20 cellular contexts compared by ENCODE assay signal in the genomic region with DNA sequence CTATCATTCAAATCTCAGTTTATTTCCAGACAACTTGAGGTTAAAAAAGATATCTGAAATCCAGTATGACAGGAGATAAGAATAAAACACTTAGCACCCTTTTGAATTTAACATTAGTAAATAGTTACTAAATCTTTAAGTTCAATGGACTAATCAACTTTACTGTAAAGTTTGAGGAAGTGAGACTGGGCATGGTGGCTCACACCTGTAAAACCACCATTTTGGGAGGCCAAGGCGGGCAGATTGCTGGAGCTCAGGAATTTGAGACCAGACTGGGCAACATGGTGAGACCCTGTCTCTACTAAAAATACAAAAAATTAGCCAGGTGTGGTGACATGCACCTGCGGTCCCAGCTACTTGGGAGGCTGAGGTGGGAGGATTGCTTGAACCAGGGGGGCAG. TPM values are rescaled to one million over a fixed set of nuclear protein-coding genes. Genes with fewer than 3 reads are reported as not detected.
DNase-seq lines count a peak whose midpoint lies in the region; ATAC-seq, FAIRE-seq and TF ChIP-seq lines count a peak whose summit lies in the region.
"Had no signal": no experiment of that assay in that cellular context is flagged by ENCODE, and none has a peak within 500 bp of the region (broad histone marks: within the 10 kb centered on the region; RNA-seq: fewer than 3 reads in every experiment).

No MANE protein-coding gene starts in this region.

- H3K79me1 ChIP-seq in trophoblast cell (ENCODE audit: low read length) = peaks cover 7% of the 10 kb centered on the region

- peaks cover 3% of the 10 kb centered on the region for H3K79me2 ChIP-seq in trophoblast cell (ENCODE audit: control insufficient read depth, insufficient read depth, low read length, poor library complexity)

- H2AFZ ChIP-seq in trophoblast cell (ENCODE audit: insufficient read depth, low read length, poor library complexity) = no peak overlapping the region
- H2AFZ ChIP-seq: GM23248 had no signal

- DNase-seq in GM12891 (ENCODE audit: insufficient read length, low spot score) (no peak), Panc1 (ENCODE audit: low read depth, low spot score) (no peak), trophoblast cell (no peak), left cardiac atrium (no peak), coronary artery (ENCODE audit: low spot score) (no peak), HUDEP-2 (lab: John Stamatoyannopoulos, UW; ENCODE audit: unreplicated experiment in 76 of 76) (no peak), AG08396 (ENCODE audit: low spot score) (no peak)
- DNase-seq in central memory CD8-positive, alpha-beta T cell (ENCODE audit: low spot score in 2 of 2) = no peak
- DNase-seq: BE2C; C1 segment of cervical spinal cord; CD4-positive, CD25-positive, alpha-beta regulatory T cell; DMS153; DMS79; GF-D8; GM23248; IMR-90 had no signal

- ATAC-seq in Panc1 (no peak), left cardiac atrium (no peak)
- ATAC-seq in central memory CD8-positive, alpha-beta T cell (replicated peaks; ENCODE audit: extremely low read depth, poor library complexity, severe bottlenecking) = no peak
- ATAC-seq: K562 had no signal

- H3K4me2 ChIP-seq in trophoblast cell (ENCODE audit: low read length) = no peak overlapping the region

- H3K27me3 Mint-ChIP-seq in central memory CD8-positive, alpha-beta T cell = no peaks in the 10 kb centered on the region
- H3K27me3 Mint-ChIP-seq: CD4-positive, CD25-positive, alpha-beta regulatory T cell had no signal

- no CpG with 5 or more reads among the region's 2 CpGs for WGBS in trophoblast cell (ENCODE audit: extremely low coverage, insufficient coverage, insufficient read length)

- no peak for TF ChIP-seq CTCF in Panc1 (IDR thresholded peaks at IDR 0.05)
- no peak for TF ChIP-seq CTCF in coronary artery (IDR thresholded peaks at IDR 0.05)

- no peak overlapping the region for H3K9ac ChIP-seq in trophoblast cell (ENCODE audit: low read length)
- H3K9ac ChIP-seq: GM23248 had no signal

- H3K4me1 Mint-ChIP-seq in central memory CD8-positive, alpha-beta T cell = peaks cover 11% of the 10 kb centered on the region

- H3K9me3 Mint-ChIP-seq in central memory CD8-positive, alpha-beta T cell = no peaks in the 10 kb centered on the region
- H3K9me3 Mint-ChIP-seq: CD4-positive, CD25-positive, alpha-beta regulatory T cell had no signal

- no peaks in the 10 kb centered on the region for H3K36me3 ChIP-seq in Panc1 (ENCODE audit: control insufficient read depth, insufficient read depth, low read length)
- H3K36me3 ChIP-seq in trophoblast cell (ENCODE audit: control insufficient read depth in 1 of 2, insufficient read depth in 2 of 2, low read length in 2 of 2) = peaks cover 13 to 23% of the 10 kb centered on the region in 2 experiments

- H2BK120ac ChIP-seq in trophoblast cell (ENCODE audit: insufficient read depth, low read length, poor library complexity) = no peak overlapping the region

- H3K4me3 ChIP-seq in Panc1 (ENCODE audit: low read depth in 2 of 2, low read length in 2 of 2) = no peak overlapping the region
- no peak overlapping the region for H3K4me3 ChIP-seq in trophoblast cell (ENCODE audit: low read depth, low read length)
- no peak overlapping the region for H3K4me3 ChIP-seq in coronary artery
- H3K4me3 ChIP-seq: GM23248, HAP-1, K562 had no signal

- CTCF ChIA-PET in Panc1 (lab: Charles Lee) = no interaction called here

- POLR2A ChIA-PET in Panc1 (lab: Charles Lee) = no interaction called here

- in situ Hi-C loops in Panc1 (cut with HindIII; ENCODE audit: low pct_unique_long_range_greater_than_20kb, low sequenced_read_pairs) = no loop called here

- H3K23ac ChIP-seq in trophoblast cell (ENCODE audit: low read length) = no peak overlapping the region

- H3K27ac ChIP-seq in Panc1 (ENCODE audit: low read length) = peak overlapping the region; percentile 8; the same call in 1 of the 2 replicates
- H3K27ac ChIP-seq in trophoblast cell (ENCODE audit: low read depth, low read length) = no peak overlapping the region
- H3K27ac ChIP-seq in coronary artery = no peak overlapping the region
- H3K27ac ChIP-seq: HL-60 had no signal

- TF ChIP-seq POLR2A in GM12891 (IDR thresholded peaks at IDR 0.05; ENCODE audit: low read depth, low read length) = no peak

- no peak for FAIRE-seq in GM12891 (lab: Jason Lieb, UNC)
- FAIRE-seq: GM19239, K562 had no signal

- peak overlapping the region; percentile 24 for H4K12ac ChIP-seq in trophoblast cell (ENCODE audit: low read depth, low read length)

- no peak overlapping the region for H2BK5ac ChIP-seq in trophoblast cell (ENCODE audit: low read depth, low read length, poor library complexity)

- peaks cover 32% of the 10 kb centered on the region for H3K36me3 Mint-ChIP-seq in central memory CD8-positive, alpha-beta T cell (ENCODE audit: insufficient read depth)

- no peak overlapping the region for H4K8ac ChIP-seq in trophoblast cell (ENCODE audit: low read depth, low read length)

- H3K14ac ChIP-seq in trophoblast cell (ENCODE audit: low read length) = no peak overlapping the region

- no peak overlapping the region for H3K18ac ChIP-seq in trophoblast cell (ENCODE audit: low read length)

- peak overlapping the region; percentile 84 for H3K4ac ChIP-seq in trophoblast cell (ENCODE audit: low read depth, low read length)

- peak overlapping the region; percentile 19 for H3K27ac Mint-ChIP-seq in central memory CD8-positive, alpha-beta T cell (ENCODE audit: low read depth)

- H3K4me3 Mint-ChIP-seq in central memory CD8-positive, alpha-beta T cell = no peak overlapping the region
- H3K4me3 Mint-ChIP-seq: CD4-positive, CD25-positive, alpha-beta regulatory T cell had no signal

- H3K27me3 ChIP-seq in Panc1 (ENCODE audit: control insufficient read depth, insufficient read depth, low read length) = no peaks in the 10 kb centered on the region
- no peaks in the 10 kb centered on the region for H3K27me3 ChIP-seq in trophoblast cell (ENCODE audit: insufficient read depth, low read length)
- H3K27me3 ChIP-seq: BE2C had no signal

- no TSS peak for BruUV-seq in Panc1 (replicated peaks; lab: Mats Ljungman, UMichigan)

- H4K91ac ChIP-seq in trophoblast cell (ENCODE audit: low read depth, low read length) = no peak overlapping the region

- no peaks in the 10 kb centered on the region for H3K9me3 ChIP-seq in Panc1 (ENCODE audit: control insufficient read depth, insufficient read depth, low read depth, low read length)
- H3K9me3 ChIP-seq in trophoblast cell (ENCODE audit: insufficient read depth, low read depth, low read length) = no peaks in the 10 kb centered on the region
- H3K9me3 ChIP-seq: BE2C, HAP-1 had no signal

- H3K4me1 ChIP-seq in Panc1 (ENCODE audit: control insufficient read depth, insufficient read depth, low read length) = peaks cover 20% of the 10 kb centered on the region
- peaks cover 5 to 9% of the 10 kb centered on the region in 2 experiments for H3K4me1 ChIP-seq in trophoblast cell (ENCODE audit: control insufficient read depth in 1 of 2, insufficient read depth in 2 of 2, low read length in 2 of 2)
- H3K4me1 ChIP-seq: BE2C had no signal

- intact Hi-C loops in Panc1 (cut with micrococcal nuclease; ENCODE audit: unreplicated experiment) = no loop called here
- intact Hi-C loops in left cardiac atrium (cut with DNase I) = no loop called here

- no peak overlapping the region for H2AK5ac ChIP-seq in trophoblast cell (ENCODE audit: low read length)

- H2BK12ac ChIP-seq in trophoblast cell (ENCODE audit: low read length) = no peak overlapping the region

TF ChIP-seq in GM12891, 5 proteins besides CTCF, POLR2A, EP300 and RAD21:
- peak; percentile 75 for TF ChIP-seq SPI1 (IDR thresholded peaks at IDR 0.05; ENCODE audit: low read depth, low read length)
- no peak for TF ChIP-seq POU2F2 (IDR thresholded peaks at IDR 0.05; ENCODE audit: low read depth, low read length)
- no peak for TF ChIP-seq POLR2AphosphoS5 (IDR thresholded peaks at IDR 0.05; ENCODE audit: low read depth, low read length)
- TF ChIP-seq TAF1 (IDR thresholded peaks at IDR 0.05; ENCODE audit: low read depth, low read length) = no peak
TF ChIP-seq in GM12891: peak in this region for 1.

RNA-seq across cellular contexts. Expression of gene CERS5, which starts 40.3 kb away (rescaled TPM):
- 24.4 TPM for polyA plus RNA-seq in GM12891 (2012; ENCODE audit: low read depth, missing spikeins)
- total RNA-seq in Panc1 (2021; ENCODE audit: unreplicated experiment) (50.5 TPM), left cardiac atrium (10 to 100 TPM; 15.6 to 22.8 TPM)
- polyA plus RNA-seq in Panc1 (2012; ENCODE audit: insufficient read length) = 40.1 TPM
- polyA plus RNA-seq in trophoblast cell (2013) = 35.0 and 37.2 TPM in 2 replicates
